Comparison of ENCODE assay signal across 28 cellular contexts in the genomic region with DNA sequence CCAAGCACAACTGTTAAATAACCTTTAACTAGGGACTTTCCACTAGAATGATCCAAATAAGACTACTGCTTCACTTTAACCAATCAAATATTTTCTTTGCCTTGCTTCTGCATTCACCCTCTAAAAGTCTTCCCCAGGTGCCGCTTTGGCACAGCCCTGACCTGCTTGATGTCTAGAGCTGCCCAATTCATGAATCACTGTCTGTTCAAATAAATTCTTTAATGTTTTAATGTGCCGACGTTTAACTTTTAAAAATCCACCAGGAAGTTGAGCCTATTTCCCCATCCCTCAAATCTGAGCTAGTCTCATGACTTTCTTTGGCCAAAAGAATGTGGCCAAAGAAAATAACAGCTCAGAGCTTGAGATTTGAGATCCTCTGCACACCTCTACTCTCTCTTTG.
"Had no signal": no experiment of that assay in that cellular context is flagged by ENCODE, and none has a peak within 500 bp of the region (broad histone marks: within the 10 kb centered on the region; RNA-seq: fewer than 3 reads in every experiment).

No MANE protein-coding gene starts in this region.

- ATAC-seq: activated CD8-positive, alpha-beta memory T cell treated with anti-CD3 and anti-CD28 coated beads, Interleukin-2, amount 10 ng/mL, durations not matched to agents 7 days and 5 days; activated CD8-positive, alpha-beta T cell treated with anti-CD3 and anti-CD28 coated beads, Interleukin-2, amount 10 ng/mL, durations not matched to agents 7 days and 5 days; activated naive CD8-positive, alpha-beta T cell treated with anti-CD3 and anti-CD28 coated beads, Interleukin-2, amount 50 U/mL, for 24 hours had no signal

- H3K27ac ChIP-seq: ascending aorta, VCaP had no signal

- H3K4me3 ChIP-seq: ascending aorta had no signal

- H3K36me3 ChIP-seq: ascending aorta had no signal

- DNase-seq: activated B cell treated with CpG ODN at 0.5 μM for 24 hours; activated CD4-positive, alpha-beta memory T cell treated with anti-CD3 and anti-CD28 coated beads, Interleukin-2, amount 10 ng/mL, durations not matched to agents 7 days and 5 days; activated CD4-positive, alpha-beta T cell treated with anti-CD3 and anti-CD28 coated beads for 48 hours; activated CD4-positive, alpha-beta T cell treated with anti-CD3 and anti-CD28 coated beads, Interleukin-2, amount 10 ng/mL, durations not matched to agents 7 days and 5 days; activated CD4-positive, alpha-beta T cell treated with anti-CD3 and anti-CD28 coated beads, Interleukin-2, amount 50 U/mL, for 48 hours; activated CD4-positive, CD25-positive, alpha-beta regulatory T cell treated with anti-CD3 and anti-CD28 coated beads, Interleukin-2, amount 50 U/mL, for 72 hours; activated CD8-positive, alpha-beta memory T cell treated with anti-CD3 and anti-CD28 coated beads for 24 hours; activated CD8-positive, alpha-beta memory T cell treated with anti-CD3 and anti-CD28 coated beads, Interleukin-2, amount 10 ng/mL, durations not matched to agents 7 days and 5 days; activated CD8-positive, alpha-beta memory T cell treated with anti-CD3 and anti-CD28 coated beads, Interleukin-2, amount 50 U/mL, for 48 hours; activated CD8-positive, alpha-beta T cell treated with anti-CD3 and anti-CD28 coated beads, Interleukin-2, amount 10 ng/mL, durations not matched to agents 7 days and 5 days; activated effector memory CD4-positive, alpha-beta T cell treated with Interleukin-2 at 50 U/mL for 16 hours; activated gamma-delta T cell; activated naive CD4-positive, alpha-beta T cell treated with anti-CD3 and anti-CD28 coated beads, Interleukin-2, amount 10 ng/mL, durations not matched to agents 7 days and 5 days; activated naive CD4-positive, alpha-beta T cell treated with Interleukin-2 at 50 U/mL for 16 hours; activated naive CD8-positive, alpha-beta T cell treated with anti-CD3 and anti-CD28 coated beads, Interleukin-2, amount 10 ng/mL, durations not matched to agents 7 days and 5 days; activated naive CD8-positive, alpha-beta T cell treated with anti-CD3 and anti-CD28 coated beads, Interleukin-2, amount 50 U/mL, for 24 hours; activated T-cell treated with anti-CD3 and anti-CD28 coated beads, Interleukin-2, amount 50 U/mL, for 24 hours; activated T-cell treated with anti-CD3 and anti-CD28 coated beads, Interleukin-2, amount 50 U/mL, for 48 hours; amygdala; anterior cingulate cortex; central memory CD4-positive, alpha-beta T cell; T-helper 1 cell; T-helper 2 cell; T-helper 9 cell had no signal

- H3K9me3 ChIP-seq: ascending aorta had no signal

- H3K27me3 ChIP-seq: ascending aorta had no signal

- H3K4me1 ChIP-seq: ascending aorta had no signal

- FAIRE-seq: colon, TTC549 had no signal
